Comparison of ENCODE assay signal across 2 cellular contexts in the genomic region with DNA sequence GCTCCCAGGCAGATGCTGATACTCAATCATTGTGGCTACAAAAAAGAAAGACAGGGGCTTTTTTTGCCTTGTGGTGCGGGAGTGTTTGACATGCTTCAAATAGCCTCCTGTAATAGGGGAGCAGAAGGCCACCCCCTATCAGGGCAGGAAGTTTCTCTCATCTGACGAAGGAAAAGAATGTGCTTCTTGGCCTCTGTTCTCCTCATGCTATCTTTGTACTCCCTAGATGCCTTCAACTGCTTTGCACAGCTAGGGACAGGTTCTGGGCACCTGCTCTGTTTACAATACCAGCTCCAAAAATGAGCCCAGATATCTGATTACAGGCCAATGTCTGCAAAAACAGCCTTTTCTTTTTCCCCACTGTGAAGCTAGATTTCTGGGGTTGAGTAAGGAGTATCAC.
TF ChIP-seq lines count a peak whose summit lies in the region.

No MANE protein-coding gene starts in this region.

TF ChIP-seq in GM23338, 12 proteins besides CTCF, POLR2A, EP300 and RAD21 (continued from another document):
- TF ChIP-seq, protein P1, sequence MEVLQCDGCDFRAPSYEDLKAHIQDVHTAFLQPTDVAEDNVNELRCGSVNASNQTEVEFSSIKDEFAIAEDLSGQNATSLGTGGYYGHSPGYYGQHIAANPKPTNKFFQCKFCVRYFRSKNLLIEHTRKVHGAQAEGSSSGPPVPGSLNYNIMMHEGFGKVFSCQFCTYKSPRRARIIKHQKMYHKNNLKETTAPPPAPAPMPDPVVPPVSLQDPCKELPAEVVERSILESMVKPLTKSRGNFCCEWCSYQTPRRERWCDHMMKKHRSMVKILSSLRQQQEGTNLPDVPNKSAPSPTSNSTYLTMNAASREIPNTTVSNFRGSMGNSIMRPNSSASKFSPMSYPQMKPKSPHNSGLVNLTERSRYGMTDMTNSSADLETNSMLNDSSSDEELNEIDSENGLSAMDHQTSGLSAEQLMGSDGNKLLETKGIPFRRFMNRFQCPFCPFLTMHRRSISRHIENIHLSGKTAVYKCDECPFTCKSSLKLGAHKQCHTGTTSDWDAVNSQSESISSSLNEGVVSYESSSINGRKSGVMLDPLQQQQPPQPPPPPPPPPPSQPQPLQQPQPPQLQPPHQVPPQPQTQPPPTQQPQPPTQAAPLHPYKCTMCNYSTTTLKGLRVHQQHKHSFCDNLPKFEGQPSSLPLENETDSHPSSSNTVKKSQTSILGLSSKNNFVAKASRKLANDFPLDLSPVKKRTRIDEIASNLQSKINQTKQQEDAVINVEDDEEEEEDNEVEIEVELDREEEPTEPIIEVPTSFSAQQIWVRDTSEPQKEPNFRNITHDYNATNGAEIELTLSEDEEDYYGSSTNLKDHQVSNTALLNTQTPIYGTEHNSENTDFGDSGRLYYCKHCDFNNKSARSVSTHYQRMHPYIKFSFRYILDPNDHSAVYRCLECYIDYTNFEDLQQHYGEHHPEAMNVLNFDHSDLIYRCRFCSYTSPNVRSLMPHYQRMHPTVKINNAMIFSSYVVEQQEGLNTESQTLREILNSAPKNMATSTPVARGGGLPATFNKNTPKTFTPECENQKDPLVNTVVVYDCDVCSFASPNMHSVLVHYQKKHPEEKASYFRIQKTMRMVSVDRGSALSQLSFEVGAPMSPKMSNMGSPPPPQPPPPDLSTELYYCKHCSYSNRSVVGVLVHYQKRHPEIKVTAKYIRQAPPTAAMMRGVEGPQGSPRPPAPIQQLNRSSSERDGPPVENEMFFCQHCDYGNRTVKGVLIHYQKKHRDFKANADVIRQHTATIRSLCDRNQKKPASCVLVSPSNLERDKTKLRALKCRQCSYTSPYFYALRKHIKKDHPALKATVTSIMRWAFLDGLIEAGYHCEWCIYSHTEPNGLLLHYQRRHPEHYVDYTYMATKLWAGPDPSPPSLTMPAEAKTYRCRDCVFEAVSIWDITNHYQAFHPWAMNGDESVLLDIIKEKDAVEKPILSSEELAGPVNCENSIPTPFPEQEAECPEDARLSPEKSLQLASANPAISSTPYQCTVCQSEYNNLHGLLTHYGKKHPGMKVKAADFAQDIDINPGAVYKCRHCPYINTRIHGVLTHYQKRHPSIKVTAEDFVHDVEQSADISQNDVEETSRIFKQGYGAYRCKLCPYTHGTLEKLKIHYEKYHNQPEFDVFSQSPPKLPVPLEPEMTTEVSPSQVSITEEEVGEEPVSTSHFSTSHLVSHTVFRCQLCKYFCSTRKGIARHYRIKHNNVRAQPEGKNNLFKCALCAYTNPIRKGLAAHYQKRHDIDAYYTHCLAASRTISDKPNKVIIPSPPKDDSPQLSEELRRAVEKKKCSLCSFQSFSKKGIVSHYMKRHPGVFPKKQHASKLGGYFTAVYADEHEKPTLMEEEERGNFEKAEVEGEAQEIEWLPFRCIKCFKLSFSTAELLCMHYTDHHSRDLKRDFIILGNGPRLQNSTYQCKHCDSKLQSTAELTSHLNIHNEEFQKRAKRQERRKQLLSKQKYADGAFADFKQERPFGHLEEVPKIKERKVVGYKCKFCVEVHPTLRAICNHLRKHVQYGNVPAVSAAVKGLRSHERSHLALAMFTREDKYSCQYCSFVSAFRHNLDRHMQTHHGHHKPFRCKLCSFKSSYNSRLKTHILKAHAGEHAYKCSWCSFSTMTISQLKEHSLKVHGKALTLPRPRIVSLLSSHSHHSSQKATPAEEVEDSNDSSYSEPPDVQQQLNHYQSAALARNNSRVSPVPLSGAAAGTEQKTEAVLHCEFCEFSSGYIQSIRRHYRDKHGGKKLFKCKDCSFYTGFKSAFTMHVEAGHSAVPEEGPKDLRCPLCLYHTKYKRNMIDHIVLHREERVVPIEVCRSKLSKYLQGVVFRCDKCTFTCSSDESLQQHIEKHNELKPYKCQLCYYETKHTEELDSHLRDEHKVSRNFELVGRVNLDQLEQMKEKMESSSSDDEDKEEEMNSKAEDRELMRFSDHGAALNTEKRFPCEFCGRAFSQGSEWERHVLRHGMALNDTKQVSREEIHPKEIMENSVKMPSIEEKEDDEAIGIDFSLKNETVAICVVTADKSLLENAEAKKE (CRISPR knock-in tag; IDR thresholded peaks at IDR 0.05) = peak; percentile 67; the same call in 1 of the 2 replicates
TF ChIP-seq in GM23338: peak in this region for 1.

TF ChIP-seq in WTC11, 78 proteins besides CTCF, POLR2A, EP300 and RAD21 (continued from another document):
- no peak for TF ChIP-seq CREB1 (CRISPR knock-in tag; IDR thresholded peaks at IDR 0.05)
- TF ChIP-seq ZNF416 (CRISPR knock-in tag; IDR thresholded peaks at IDR 0.05) = no peak
- no peak for TF ChIP-seq GTF2I (CRISPR knock-in tag; conservative IDR thresholded peaks at IDR 0.05)
- TF ChIP-seq TEAD1 (CRISPR knock-in tag; IDR thresholded peaks at IDR 0.05) = no peak
- no peak for TF ChIP-seq NFATC4 (CRISPR knock-in tag; IDR thresholded peaks at IDR 0.05)
- TF ChIP-seq, protein P2, sequence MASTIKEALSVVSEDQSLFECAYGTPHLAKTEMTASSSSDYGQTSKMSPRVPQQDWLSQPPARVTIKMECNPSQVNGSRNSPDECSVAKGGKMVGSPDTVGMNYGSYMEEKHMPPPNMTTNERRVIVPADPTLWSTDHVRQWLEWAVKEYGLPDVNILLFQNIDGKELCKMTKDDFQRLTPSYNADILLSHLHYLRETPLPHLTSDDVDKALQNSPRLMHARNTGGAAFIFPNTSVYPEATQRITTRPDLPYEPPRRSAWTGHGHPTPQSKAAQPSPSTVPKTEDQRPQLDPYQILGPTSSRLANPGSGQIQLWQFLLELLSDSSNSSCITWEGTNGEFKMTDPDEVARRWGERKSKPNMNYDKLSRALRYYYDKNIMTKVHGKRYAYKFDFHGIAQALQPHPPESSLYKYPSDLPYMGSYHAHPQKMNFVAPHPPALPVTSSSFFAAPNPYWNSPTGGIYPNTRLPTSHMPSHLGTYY (CRISPR knock-in tag; IDR thresholded peaks at IDR 0.05) = no peak
- no peak for TF ChIP-seq TP53 (CRISPR knock-in tag; IDR thresholded peaks at IDR 0.05)
- TF ChIP-seq ZNF121 (CRISPR knock-in tag; IDR thresholded peaks at IDR 0.05) = no peak
